In the genomic region with DNA sequence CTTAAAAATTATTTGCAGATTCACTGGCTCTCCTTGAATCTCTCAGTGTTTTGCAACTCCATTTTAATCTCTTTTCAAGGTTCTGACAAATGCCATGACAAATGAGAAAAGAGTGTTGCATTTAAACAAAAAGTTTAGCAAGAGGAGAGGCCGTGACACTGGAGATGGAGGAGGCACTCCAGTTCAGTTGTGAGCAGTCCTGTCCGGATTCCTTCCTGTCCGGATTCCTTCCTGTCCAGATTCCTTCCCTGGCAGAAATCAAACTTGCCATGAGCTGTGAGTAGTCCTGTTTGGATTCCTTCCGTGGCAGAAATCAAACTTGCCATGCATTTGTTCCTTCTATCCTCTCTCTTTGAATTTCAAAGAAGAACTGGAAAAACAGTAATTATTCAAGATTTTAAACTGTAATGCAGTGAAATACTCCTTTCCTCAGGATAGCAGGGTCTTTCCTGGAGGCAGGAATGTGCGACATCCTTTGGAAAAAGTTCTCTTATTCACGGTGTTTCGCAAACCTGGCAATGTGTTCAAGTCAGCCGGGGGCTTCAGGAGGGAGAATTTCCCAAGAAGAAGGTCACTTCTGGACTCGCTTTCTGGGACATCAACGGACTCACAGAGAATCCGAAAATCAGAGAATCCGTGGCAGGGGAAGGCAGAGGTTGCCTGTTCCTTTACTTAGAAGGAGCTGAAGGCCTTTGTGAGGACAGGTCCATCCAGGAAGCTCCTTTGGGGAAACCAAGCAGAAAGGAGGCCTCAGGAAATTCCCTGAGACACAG, we compare ENCODE assay signal across 29 cellular contexts. TPM values are rescaled to one million over a fixed set of nuclear protein-coding genes. Genes with fewer than 3 reads are reported as not detected.
DNase-seq lines count a peak whose midpoint lies in the region; TF ChIP-seq lines count a peak whose summit lies in the region.
"Had no signal": no experiment of that assay in that cellular context is flagged by ENCODE, and none has a peak within 500 bp of the region (broad histone marks: within the 10 kb centered on the region; RNA-seq: fewer than 3 reads in every experiment).

No MANE protein-coding gene starts in this region.

- no peak overlapping the region for H3K9ac ChIP-seq in smooth muscle cell (ENCODE audit: low read depth)
- H3K9ac ChIP-seq: KMS-11 had no signal

- H3K36me3 ChIP-seq in hepatocyte (replicated peaks; ENCODE audit: insufficient read depth, low read depth) (no peaks in the 10 kb centered on the region), smooth muscle cell (ENCODE audit: low read depth) (no peaks in the 10 kb centered on the region)
- H3K36me3 ChIP-seq: upper lobe of left lung had no signal

- H3F3A ChIP-seq in smooth muscle cell (ENCODE audit: low read depth) = no peaks in the 10 kb centered on the region

- H2AFZ ChIP-seq in hepatocyte (no peak overlapping the region), smooth muscle cell (ENCODE audit: low read depth) (no peak overlapping the region)
- H2AFZ ChIP-seq: PC-9 had no signal

- H4K20me1 ChIP-seq in hepatocyte (ENCODE audit: insufficient read depth, poor library complexity, severe bottlenecking) = no peaks in the 10 kb centered on the region
- no peaks in the 10 kb centered on the region for H4K20me1 ChIP-seq in smooth muscle cell (ENCODE audit: low read depth)

- peak; percentile 2 for TF ChIP-seq CTCF in hepatocyte (IDR thresholded peaks at IDR 0.05; ENCODE audit: poor library complexity)
- TF ChIP-seq CTCF in smooth muscle cell (IDR thresholded peaks at IDR 0.05; ENCODE audit: borderline replicate concordance, insufficient read depth, poor library complexity, severe bottlenecking) = peak; percentile 13

- H3K9me3 ChIP-seq in hepatocyte (ENCODE audit: low read depth) (no peaks in the 10 kb centered on the region), smooth muscle cell (replicated peaks; ENCODE audit: low read depth) (no peaks in the 10 kb centered on the region)
- H3K9me3 ChIP-seq: upper lobe of left lung had no signal

- WGBS in hepatocyte (ENCODE audit: low lambda C conversion rate, missing lambda C conversion rate) = 69% methylated on average over 12 of the region's 12 CpGs
- 76% methylated on average over 12 of the region's 12 CpGs for WGBS in smooth muscle cell (ENCODE audit: low lambda C conversion rate)

- DNase-seq in AG20443 (ENCODE audit: low spot score) = peak; percentile 61
- DNase-seq in amniotic epithelial cell (ENCODE audit: low read depth) = peak; percentile 70
- no peak for DNase-seq in hepatocyte (ENCODE audit: low spot score)
- DNase-seq in smooth muscle cell (lab: John Stamatoyannopoulos, UW; ENCODE audit: unreplicated experiment) = no peak
- no peak for DNase-seq in NOMO-1 treated with dmso at 0.1 percent for 144 hours (lab: John Stamatoyannopoulos, UW; ENCODE audit: unreplicated experiment)
- DNase-seq in T-helper 1 cell = no peak
- DNase-seq in DMS 273 (lab: John Stamatoyannopoulos, UW; ENCODE audit: unreplicated experiment) = no peak
- DNase-seq: activated CD4-positive, alpha-beta T cell treated with anti-CD3 and anti-CD28 coated beads, Interleukin-2, amount 10 ng/mL, durations not matched to agents 24 days and 14 days; activated naive CD8-positive, alpha-beta T cell treated with anti-CD3 and anti-CD28 coated beads for 36 hours; activated T-cell treated with anti-CD3 and anti-CD28 coated beads, Interleukin-2, amount 50 U/mL, for 1 hour; Calu3; cerebellar nuclear complex; foreskin melanocyte; hippocampal formation; MV-4-11; naive B cell; NCI-H146; NCI-H2171; NCI-H510A treated with DMSO at 0.1 percent for 48 hours; NK-92 treated with Interleukin-12 subunit alpha and Interleukin-12 subunit beta, amount 100 ng/mL, for 24 hours; nucleus accumbens; PC-9; SHP77 treated with DMSO at 0.1 percent for 48 hours; stimulated activated CD4-positive, alpha-beta T cell treated with anti-CD3 and anti-CD28 coated beads, Interleukin-2, amount 100 ng/mL, for 24 hours; SW 1271 had no signal

- H3K27me3 ChIP-seq in hepatocyte = no peaks in the 10 kb centered on the region
- no peaks in the 10 kb centered on the region for H3K27me3 ChIP-seq in smooth muscle cell (ENCODE audit: low read depth)
- H3K27me3 ChIP-seq: upper lobe of left lung had no signal

- no peaks in the 10 kb centered on the region for H3K79me2 ChIP-seq in hepatocyte
- no peaks in the 10 kb centered on the region for H3K79me2 ChIP-seq in smooth muscle cell (ENCODE audit: low read depth)

- peaks cover 6% of the 10 kb centered on the region for H3K4me1 ChIP-seq in hepatocyte (ENCODE audit: insufficient read depth)
- no peaks in the 10 kb centered on the region for H3K4me1 ChIP-seq in smooth muscle cell (ENCODE audit: low read depth)

- H3K4me2 ChIP-seq in hepatocyte (no peak overlapping the region), smooth muscle cell (peak overlapping the region; percentile 0)
- H3K4me2 ChIP-seq: KMS-11, PC-9 had no signal

- H3K4me3 ChIP-seq in hepatocyte (no peak overlapping the region), smooth muscle cell (no peak overlapping the region)
- H3K4me3 ChIP-seq: PC-9, upper lobe of left lung had no signal

- H3K27ac ChIP-seq in hepatocyte (no peak overlapping the region), smooth muscle cell (ENCODE audit: low read depth) (no peak overlapping the region)
- H3K27ac ChIP-seq: epithelial cell of prostate, KMS-11, PC-9, upper lobe of left lung had no signal

- H3K9me2 ChIP-seq in hepatocyte (replicated peaks; ENCODE audit: insufficient read depth) = no peaks in the 10 kb centered on the region

RNA-seq across cellular contexts. Expression of a gene that starts 48.7 kb away (rescaled TPM):
- total RNA-seq in hepatocyte (8.2 and 9.2 TPM in 2 replicates), smooth muscle cell (0.18 TPM in 1 of 2 replicates, not detected in the other)
- polyA plus RNA-seq in hepatocyte (7.4 and 8.8 TPM in 2 replicates), smooth muscle cell (0.06 and 0.59 TPM in 2 replicates)
- total RNA-seq: activated CD8-positive, alpha-beta memory T cell treated with anti-CD3 and anti-CD28 coated beads for 36 hours; activated naive CD8-positive, alpha-beta T cell treated with anti-CD3 and anti-CD28 coated beads for 36 hours; Calu3; PC-9 had no signal

Comparison
In these comparisons a context has a peak if more than half of its experiments do, and no peak if none do; other contexts are left out.
1. DNase-seq: peak in AG20443 (single experiment) and amniotic epithelial cell (single experiment); none in hepatocyte (single experiment), smooth muscle cell (single experiment), NOMO-1 treated with dmso at 0.1 percent for 144 hours (single experiment), T-helper 1 cell (0 of 5) and DMS 273 (single experiment).